Comparison of ENCODE assay signal across 17 cellular contexts in the genomic region with DNA sequence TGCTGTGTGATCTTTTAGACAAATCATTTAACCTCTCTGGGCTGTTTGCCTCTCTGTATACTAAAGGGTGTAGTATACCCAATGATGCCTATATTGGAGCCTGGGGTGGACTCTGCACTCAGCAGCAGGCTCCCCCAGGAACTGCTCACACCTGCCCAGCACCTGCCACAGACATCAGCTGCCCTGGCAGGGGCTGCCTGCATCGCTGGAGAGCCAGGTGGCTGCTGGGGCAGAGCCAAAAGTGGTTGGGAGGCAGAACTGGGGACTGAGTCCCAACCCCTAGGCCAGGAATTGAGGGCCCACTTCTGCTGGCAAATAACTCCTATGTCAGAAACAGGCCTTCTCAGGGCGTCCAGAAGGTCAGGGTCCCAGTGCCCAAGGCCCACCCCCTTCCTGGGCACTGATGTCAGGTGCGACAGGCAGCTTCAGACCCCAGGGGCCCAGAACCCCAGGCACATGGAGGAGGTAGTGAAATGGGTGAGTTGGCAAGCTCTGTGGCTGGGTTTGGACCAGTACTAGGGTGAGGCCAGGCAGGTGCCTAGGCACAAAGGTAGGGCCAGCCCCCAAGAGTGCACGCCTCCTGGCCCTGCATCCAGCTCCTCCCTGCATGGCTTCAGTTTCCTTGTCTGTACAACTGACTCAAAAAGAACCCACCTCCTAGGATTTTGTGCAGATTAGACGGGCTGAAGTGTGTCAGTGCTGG. TPM values are rescaled to one million over a fixed set of nuclear protein-coding genes. Genes with fewer than 3 reads are reported as not detected.
DNase-seq lines count a peak whose midpoint lies in the region; ATAC-seq and TF ChIP-seq lines count a peak whose summit lies in the region.
"Had no signal": no experiment of that assay in that cellular context is flagged by ENCODE, and none has a peak within 500 bp of the region (broad histone marks: within the 10 kb centered on the region; RNA-seq: fewer than 3 reads in every experiment).

No MANE protein-coding gene starts in this region.

- H2AK5ac ChIP-seq in neuronal stem cell (ENCODE audit: low read depth, low read length), result peak overlapping the region; percentile 3

- peaks cover 12% of the 10 kb centered on the region for H3K4me1 Mint-ChIP-seq in activated CD8-positive, alpha-beta T cell treated with anti-CD3 and anti-CD28 coated beads for 36 hours (ENCODE audit: low read depth)
- H3K4me1 Mint-ChIP-seq in activated CD8-positive, alpha-beta T cell treated with anti-CD3 and anti-CD28 coated beads, Interleukin-2, amount 10 ng/mL, durations not matched to agents 7 days and 5 days (ENCODE audit: low read depth), result peaks cover 19% of the 10 kb centered on the region

- peak overlapping the region; percentile 37 for H3K4me3 Mint-ChIP-seq in activated CD8-positive, alpha-beta T cell treated with anti-CD3 and anti-CD28 coated beads for 36 hours
- no peak overlapping the region for H3K4me3 Mint-ChIP-seq in activated CD8-positive, alpha-beta T cell treated with anti-CD3 and anti-CD28 coated beads, Interleukin-2, amount 10 ng/mL, durations not matched to agents 7 days and 5 days

- no peak overlapping the region for H2BK120ac ChIP-seq in neuronal stem cell (ENCODE audit: low read depth, low read length)

- peaks cover under 1 to 19% of the 10 kb centered on the region in 2 donors for H3K4me1 ChIP-seq in neuronal stem cell (ENCODE audit: control insufficient read depth in 2 of 2, insufficient read depth in 1 of 2, low read depth in 1 of 2, low read length in 2 of 2)

- no peak overlapping the region for H2BK12ac ChIP-seq in neuronal stem cell (ENCODE audit: low read length)

- H3K9me3 Mint-ChIP-seq in activated CD8-positive, alpha-beta T cell treated with anti-CD3 and anti-CD28 coated beads for 36 hours, result no peaks in the 10 kb centered on the region
- H3K9me3 Mint-ChIP-seq in activated CD8-positive, alpha-beta T cell treated with anti-CD3 and anti-CD28 coated beads, Interleukin-2, amount 10 ng/mL, durations not matched to agents 7 days and 5 days (ENCODE audit: insufficient read depth), result no peaks in the 10 kb centered on the region
- H3K9me3 Mint-ChIP-seq: activated naive CD4-positive, alpha-beta T cell treated with anti-CD3 and anti-CD28 coated beads, Interleukin-2, amount 10 ng/mL, durations not matched to agents 7 days and 5 days had no signal

- H3K4ac ChIP-seq in neuronal stem cell (ENCODE audit: low read length), result no peak overlapping the region

- no peak for ATAC-seq in activated CD8-positive, alpha-beta T cell treated with anti-CD3 and anti-CD28 coated beads for 36 hours
- ATAC-seq in activated CD8-positive, alpha-beta T cell treated with anti-CD3 and anti-CD28 coated beads, Interleukin-2, amount 10 ng/mL, durations not matched to agents 7 days and 5 days, result no peak
- ATAC-seq: Panc1 had no signal

- no peak overlapping the region for H2BK5ac ChIP-seq in neuronal stem cell (ENCODE audit: low read length)

- no peak overlapping the region for H3K4me2 ChIP-seq in neuronal stem cell (ENCODE audit: insufficient read depth, low read length, poor library complexity, severe bottlenecking)

- no peak overlapping the region for H4K91ac ChIP-seq in neuronal stem cell (ENCODE audit: low read depth, low read length, poor library complexity)

- WGBS in neuronal stem cell (ENCODE audit: extremely low coverage in 2 of 2, insufficient read length in 2 of 2, insufficient replicate concordance in 1 of 2), 2 donors, result no CpG with 5 or more reads among the region's 5 CpGs

- H3K14ac ChIP-seq in neuronal stem cell (ENCODE audit: low read length), result no peak overlapping the region

- CTCF ChIA-PET in activated CD8-positive, alpha-beta T cell treated with anti-CD3 and anti-CD28 coated beads for 36 hours (lab: Charles Lee), result interaction anchor here (1.0 to 5.3 kb wide), 2 partner anchors 11 to 157 kb away, joined by 3 to 33 read pairs; no protein-coding TSS in a partner anchor
- CTCF ChIA-PET in activated CD8-positive, alpha-beta T cell treated with anti-CD3 and anti-CD28 coated beads, Interleukin-2, amount 10 ng/mL, durations not matched to agents 7 days and 5 days (lab: Charles Lee), result interaction anchor here (1.1 kb wide), 1 partner anchor 155 kb away, joined by 5 read pairs; no protein-coding TSS in a partner anchor

- peak overlapping the region; percentile 20 for H3K18ac ChIP-seq in neuronal stem cell (ENCODE audit: low read length)

- peaks cover 2 to 94% (median 23%) of the 10 kb centered on the region in 3 experiments for H3K27me3 ChIP-seq in neuronal stem cell (ENCODE audit: control insufficient read depth in 3 of 3, insufficient read depth in 3 of 3, low read depth in 1 of 3, low read length in 3 of 3)

- H2BK15ac ChIP-seq in neuronal stem cell (ENCODE audit: low read length), result no peak overlapping the region

- H3K79me1 ChIP-seq in neuronal stem cell (ENCODE audit: low read depth, low read length), result no peaks in the 10 kb centered on the region

- intact Hi-C loops in activated CD8-positive, alpha-beta T cell treated with anti-CD3 and anti-CD28 coated beads for 36 hours (cut with micrococcal nuclease), result no loop called here

- no peak overlapping the region for H4K8ac ChIP-seq in neuronal stem cell (ENCODE audit: low read depth, low read length)

- H3K27ac ChIP-seq in VCaP (peak overlapping the region; percentile 88; the same call in 1 of the 2 replicates), neuronal stem cell (replicated peaks; ENCODE audit: low read length) (no peak overlapping the region)

- TF ChIP-seq CTCF in activated CD8-positive, alpha-beta T cell treated with anti-CD3 and anti-CD28 coated beads for 36 hours (IDR thresholded peaks at IDR 0.05), result no peak
- TF ChIP-seq CTCF in VCaP (conservative IDR thresholded peaks at IDR 0.05), result no peak

- H3K36me3 Mint-ChIP-seq in activated CD8-positive, alpha-beta T cell treated with anti-CD3 and anti-CD28 coated beads for 36 hours (ENCODE audit: low read depth), result no peaks in the 10 kb centered on the region
- H3K36me3 Mint-ChIP-seq in activated CD8-positive, alpha-beta T cell treated with anti-CD3 and anti-CD28 coated beads, Interleukin-2, amount 10 ng/mL, durations not matched to agents 7 days and 5 days (ENCODE audit: low read depth), result no peaks in the 10 kb centered on the region
- H3K36me3 Mint-ChIP-seq: activated naive CD4-positive, alpha-beta T cell treated with anti-CD3 and anti-CD28 coated beads, Interleukin-2, amount 10 ng/mL, durations not matched to agents 7 days and 5 days had no signal

- H3K23ac ChIP-seq in neuronal stem cell (ENCODE audit: low read depth, low read length, poor library complexity), result no peak overlapping the region

- H2AFZ ChIP-seq in neuronal stem cell (ENCODE audit: low read length), result no peak overlapping the region

- H3K4me3 ChIP-seq in neuronal stem cell (ENCODE audit: low read length in 2 of 2), result no peak overlapping the region
- H3K4me3 ChIP-seq: lung had no signal

- H3K36me3 ChIP-seq in neuronal stem cell (replicated peaks in 1 of 2; ENCODE audit: control insufficient read depth in 2 of 2, insufficient read depth in 2 of 2, low read length in 2 of 2), result no peaks in the 10 kb centered on the region

- peaks cover 68% of the 10 kb centered on the region for H3K27me3 Mint-ChIP-seq in activated CD8-positive, alpha-beta T cell treated with anti-CD3 and anti-CD28 coated beads for 36 hours
- peaks cover 64% of the 10 kb centered on the region for H3K27me3 Mint-ChIP-seq in activated CD8-positive, alpha-beta T cell treated with anti-CD3 and anti-CD28 coated beads, Interleukin-2, amount 10 ng/mL, durations not matched to agents 7 days and 5 days (ENCODE audit: low read depth)

- no peak for DNase-seq in activated CD8-positive, alpha-beta T cell treated with anti-CD3 and anti-CD28 coated beads for 36 hours
- no peak for DNase-seq in activated CD8-positive, alpha-beta T cell treated with anti-CD3 and anti-CD28 coated beads, Interleukin-2, amount 10 ng/mL, durations not matched to agents 7 days and 5 days
- peak; percentile 87 for DNase-seq in NCI-H2029 (lab: John Stamatoyannopoulos, UW)
- DNase-seq in neuronal stem cell (ENCODE audit: low spot score), result no peak
- no peak for DNase-seq in NCI-H446 (lab: John Stamatoyannopoulos, UW)
- DNase-seq in stimulated activated CD4-positive, alpha-beta T cell treated with anti-CD3 and anti-CD28 coated beads, Interleukin-15, amount 100 ng/mL, for 24 hours, result no peak
- no peak for DNase-seq in NCI-H1930 (lab: John Stamatoyannopoulos, UW)
- DNase-seq: activated CD4-positive, alpha-beta T cell treated with anti-CD3 and anti-CD28 coated beads, Interleukin-2, amount 50 U/mL, for 4 hours; activated naive CD4-positive, alpha-beta T cell treated with anti-CD3 and anti-CD28 coated beads, Interleukin-2, amount 10 ng/mL, durations not matched to agents 7 days and 5 days; EL; hypothalamus had no signal

- H3K9me3 ChIP-seq in neuronal stem cell (replicated peaks in 1 of 2; ENCODE audit: control insufficient read depth in 2 of 2, insufficient read depth in 1 of 2, low read depth in 1 of 2, low read length in 2 of 2), result no peaks in the 10 kb centered on the region

- POLR2A ChIA-PET in activated CD8-positive, alpha-beta T cell treated with anti-CD3 and anti-CD28 coated beads for 36 hours (lab: Charles Lee), result no interaction called here
- POLR2A ChIA-PET in activated CD8-positive, alpha-beta T cell treated with anti-CD3 and anti-CD28 coated beads, Interleukin-2, amount 10 ng/mL, durations not matched to agents 7 days and 5 days (lab: Charles Lee), result no interaction called here

- H3K9ac ChIP-seq in neuronal stem cell (ENCODE audit: low read depth, low read length, poor library complexity), result no peak overlapping the region

- no peak overlapping the region for H3K27ac Mint-ChIP-seq in activated CD8-positive, alpha-beta T cell treated with anti-CD3 and anti-CD28 coated beads for 36 hours
- H3K27ac Mint-ChIP-seq in activated CD8-positive, alpha-beta T cell treated with anti-CD3 and anti-CD28 coated beads, Interleukin-2, amount 10 ng/mL, durations not matched to agents 7 days and 5 days, result no peak overlapping the region
- H3K27ac Mint-ChIP-seq: activated naive CD4-positive, alpha-beta T cell treated with anti-CD3 and anti-CD28 coated beads, Interleukin-2, amount 10 ng/mL, durations not matched to agents 7 days and 5 days had no signal

RNA-seq across cellular contexts. Expression of a gene that starts 5.8 kb away (rescaled TPM):
- not detected for total RNA-seq in activated CD8-positive, alpha-beta T cell treated with anti-CD3 and anti-CD28 coated beads for 36 hours
- total RNA-seq in activated CD8-positive, alpha-beta T cell treated with anti-CD3 and anti-CD28 coated beads, Interleukin-2, amount 10 ng/mL, durations not matched to agents 7 days and 5 days, result not detected
- polyA plus RNA-seq in neuronal stem cell (2013, experiment 1 of 2), result 1.3 TPM
- 1.4 TPM for polyA plus RNA-seq in neuronal stem cell (2013, experiment 2 of 2)
- total RNA-seq: fibroblast of lung; T-helper 2 cell treated with Interferon-gamma antibody and Interleukin-4, amounts not matched to agents 100 ng/mL and 5 ng/mL, for 36 hours had no signal
- polyA plus RNA-seq: AG04450, fibroblast of lung had no signal
